9 cellular contexts compared by ENCODE assay signal in the genomic region with DNA sequence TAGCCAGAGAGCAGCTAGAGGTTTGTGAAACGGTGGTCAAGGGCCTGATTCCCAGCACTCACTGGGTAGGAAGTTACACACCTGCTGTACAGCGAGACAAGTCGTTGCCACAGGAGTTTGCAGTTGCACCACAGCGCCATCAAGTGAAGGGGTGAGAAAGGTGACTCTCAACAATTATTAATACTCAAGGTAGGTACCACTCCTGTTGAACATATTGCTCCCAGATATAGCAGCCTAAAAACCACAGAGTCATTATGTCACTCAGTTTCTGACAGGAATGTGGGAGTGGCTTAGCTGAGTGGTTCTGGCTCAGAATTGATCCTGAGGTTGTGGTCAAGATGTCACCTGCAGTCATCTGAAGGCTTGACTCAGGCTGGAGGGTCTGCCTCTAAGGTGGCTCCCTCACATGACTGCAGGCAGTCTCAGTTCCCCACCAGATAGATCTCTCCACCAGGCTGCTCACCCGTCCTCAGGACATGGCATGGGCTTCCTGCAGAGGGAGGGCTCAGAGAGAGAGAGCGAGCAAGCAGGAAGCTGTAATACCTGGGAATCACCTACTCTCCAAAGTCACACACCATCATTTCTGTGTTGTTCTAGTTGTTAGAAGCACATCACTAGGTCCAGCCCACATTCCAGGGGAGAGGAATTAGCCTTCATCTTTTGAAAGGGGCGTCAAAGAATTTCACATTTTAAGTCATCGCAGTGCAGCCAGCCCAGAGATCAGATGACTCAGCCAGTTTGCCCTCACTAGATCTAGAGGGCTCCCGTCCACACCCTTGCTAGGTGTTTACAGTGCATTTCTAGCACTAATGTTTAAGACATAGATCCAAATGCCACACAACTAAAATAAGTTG. TPM values are rescaled to one million over a fixed set of nuclear protein-coding genes. Genes with fewer than 3 reads are reported as not detected.
DNase-seq lines count a peak whose midpoint lies in the region; ATAC-seq, FAIRE-seq and TF ChIP-seq lines count a peak whose summit lies in the region.
"Had no signal": no experiment of that assay in that cellular context is flagged by ENCODE, and none has a peak within 500 bp of the region (broad histone marks: within the 10 kb centered on the region; RNA-seq: fewer than 3 reads in every experiment).

No MANE protein-coding gene starts in this region.

- peaks cover 18% of the 10 kb centered on the region for H3K4me1 Mint-ChIP-seq in astrocyte (ENCODE audit: low read depth, unreplicated experiment)

- no peaks in the 10 kb centered on the region for H3K36me3 ChIP-seq in OCI-LY1 (ENCODE audit: insufficient read depth, low read length)
- H3K36me3 ChIP-seq in astrocyte (ENCODE audit: insufficient read depth, low read length), result no peaks in the 10 kb centered on the region

- H3K27ac Mint-ChIP-seq in astrocyte (ENCODE audit: unreplicated experiment), result no peak overlapping the region
- H3K27ac Mint-ChIP-seq: dendritic cell treated with granulocyte-macrophage colony-stimulating factor and Interleukin-4, amounts not matched to agents 40 ng/mL and 50 ng/mL, for 4 days had no signal

- no peaks in the 10 kb centered on the region for H3K79me2 ChIP-seq in OCI-LY1 (ENCODE audit: insufficient read depth, low read length)
- H3K79me2 ChIP-seq in astrocyte (ENCODE audit: insufficient read depth, low read length), result no peaks in the 10 kb centered on the region

- TF ChIP-seq CTCF in OCI-LY1 (IDR thresholded peaks at IDR 0.05; ENCODE audit: low read length), result peak; percentile 68
- no peak for TF ChIP-seq CTCF in astrocyte (IDR thresholded peaks at IDR 0.05; ENCODE audit: insufficient read depth, low read depth, low read length)

- H3K9me2 ChIP-seq in OCI-LY1 (ENCODE audit: low read depth, low read length), result no peaks in the 10 kb centered on the region

- peak; percentile 63 for ATAC-seq in GM21737 (IDR thresholded peaks at IDR 0.05; ENCODE audit: unreplicated experiment)
- no peak for ATAC-seq in HG03565 (IDR thresholded peaks at IDR 0.05; ENCODE audit: unreplicated experiment)

- H4K20me1 ChIP-seq in OCI-LY1 (ENCODE audit: insufficient read depth, low read length) (no peaks in the 10 kb centered on the region), astrocyte (ENCODE audit: insufficient read depth, low read length) (no peaks in the 10 kb centered on the region)

- H3F3A ChIP-seq in OCI-LY1 (ENCODE audit: insufficient read depth, low read length), result no peaks in the 10 kb centered on the region

- H3K4me1 ChIP-seq in OCI-LY1 (ENCODE audit: insufficient read depth, low read length, severe bottlenecking) (no peaks in the 10 kb centered on the region), astrocyte (ENCODE audit: insufficient read depth, low read length) (peaks cover 7% of the 10 kb centered on the region)

- H3K9me3 ChIP-seq in OCI-LY1 (ENCODE audit: low read length) (no peaks in the 10 kb centered on the region), astrocyte (ENCODE audit: insufficient read depth, low read depth, low read length) (no peaks in the 10 kb centered on the region)

- no peaks in the 10 kb centered on the region for H3K9me3 Mint-ChIP-seq in astrocyte (ENCODE audit: unreplicated experiment)
- H3K9me3 Mint-ChIP-seq: dendritic cell treated with granulocyte-macrophage colony-stimulating factor and Interleukin-4, amounts not matched to agents 40 ng/mL and 50 ng/mL, for 4 days had no signal

- no peak for FAIRE-seq in astrocyte (lab: Jason Lieb, UNC)

- H3K27me3 Mint-ChIP-seq in astrocyte (ENCODE audit: low read depth, unreplicated experiment), result no peaks in the 10 kb centered on the region
- H3K27me3 Mint-ChIP-seq: dendritic cell treated with granulocyte-macrophage colony-stimulating factor and Interleukin-4, amounts not matched to agents 40 ng/mL and 50 ng/mL, for 4 days had no signal

- H3K27me3 ChIP-seq in OCI-LY1 (ENCODE audit: insufficient read depth, low read length), result no peaks in the 10 kb centered on the region
- H3K27me3 ChIP-seq in astrocyte (ENCODE audit: insufficient read depth, low read length), result no peaks in the 10 kb centered on the region

- no peak overlapping the region for H3K4me3 ChIP-seq in OCI-LY1 (ENCODE audit: low read depth, low read length, poor library complexity, severe bottlenecking)
- H3K4me3 ChIP-seq in astrocyte (ENCODE audit: insufficient read depth, low read depth, low read length), result no peak overlapping the region

- peak; percentile 1 for DNase-seq in COLO668 (lab: John Stamatoyannopoulos, UW; ENCODE audit: unreplicated experiment)
- peak; percentile 54 for DNase-seq in astrocyte (ENCODE audit: low read depth)
- peak; percentile 84 for DNase-seq in renal cortical epithelial cell (ENCODE audit: low read depth)
- no peak for DNase-seq in MV-4-11 (lab: John Stamatoyannopoulos, UW)
- DNase-seq in HPDE6-E6E7 (ENCODE audit: extremely low spot score), result no peak

- H3K27ac ChIP-seq in OCI-LY1 (ENCODE audit: low read depth, low read length, poor library complexity, severe bottlenecking), result no peak overlapping the region
- no peak overlapping the region for H3K27ac ChIP-seq in astrocyte (ENCODE audit: low read depth, low read length)

- H3K4me2 ChIP-seq in OCI-LY1 (ENCODE audit: low read length) (no peak overlapping the region), astrocyte (ENCODE audit: low read length) (peak overlapping the region; percentile 50)

- H2AFZ ChIP-seq in OCI-LY1 (ENCODE audit: low read length) (no peak overlapping the region), astrocyte (ENCODE audit: low read depth, low read length) (peak overlapping the region; percentile 7)

- H3K4me3 Mint-ChIP-seq in astrocyte (ENCODE audit: unreplicated experiment), result no peak overlapping the region
- H3K4me3 Mint-ChIP-seq: dendritic cell treated with granulocyte-macrophage colony-stimulating factor and Interleukin-4, amounts not matched to agents 40 ng/mL and 50 ng/mL, for 4 days had no signal

- H3K9ac ChIP-seq in OCI-LY1 (ENCODE audit: low read length) (no peak overlapping the region), astrocyte (ENCODE audit: low read length) (no peak overlapping the region)

- H3K36me3 Mint-ChIP-seq in astrocyte (ENCODE audit: low read depth, unreplicated experiment), result no peaks in the 10 kb centered on the region

RNA-seq across cellular contexts. Expression of gene ANO10, which starts 17.0 kb away (rescaled TPM):
- 45.4 and 48.2 TPM in 2 replicates for total RNA-seq in astrocyte
- total RNA-seq in renal cortical epithelial cell, result 51.6 and 78.2 TPM in 2 replicates

RNA-seq across cellular contexts. Expression of gene ABHD5, which starts 51.9 kb away (rescaled TPM):
- total RNA-seq in astrocyte, result 15.1 and 18.3 TPM in 2 replicates
- total RNA-seq in renal cortical epithelial cell, result 34.6 and 39.9 TPM in 2 replicates

Comparison
In these comparisons a context has a peak if more than half of its experiments do, and no peak if none do; other contexts are left out.
1. DNase-seq: peak in COLO668 (single experiment), astrocyte (single experiment) and renal cortical epithelial cell (single experiment); none in MV-4-11 (single experiment) and HPDE6-E6E7 (single experiment).